Comparison of ENCODE assay signal across 8 cellular contexts in genomic region chr5:74201334-74202081, GRCh38.
A peak's percentile ranks its signal among the peaks of the same experiment; 100 is the strongest.
DNase-seq lines count a peak whose midpoint lies in the region; TF ChIP-seq lines count a peak whose summit lies in the region.

No MANE protein-coding gene starts in this region.

- WGBS in lower leg skin, 2 donors: 41 to 51% methylated on average over 8 of the region's 8 CpGs

- intact Hi-C loops in lower leg skin (cut with DNase I; ENCODE audit: low total_unique reads): no loop called here

- in situ Hi-C loops in GM13976 (cut with MboI; ENCODE audit: low sequenced_read_pairs, unreplicated experiment): no loop called here

- no peak overlapping the region for H3K4me3 ChIP-seq in lower leg skin (ENCODE audit: low read depth, poor library complexity, severe bottlenecking)

- TF ChIP-seq CTCF in GM13976 (IDR thresholded peaks at IDR 0.05; ENCODE audit: borderline replicate concordance, control extremely low read depth, extremely low read depth, insufficient read depth, missing control alignments) (no peak), lower leg skin (IDR thresholded peaks at IDR 0.05) (no peak)

- no peak for TF ChIP-seq POLR2A in lower leg skin (IDR thresholded peaks at IDR 0.05)

- peak; percentile 25 for DNase-seq in GM13976 (ENCODE audit: low spot score)
- peak; percentile 75 for DNase-seq in H4 (ENCODE audit: low spot score)
- DNase-seq in LoVo (ENCODE audit: low spot score): peak; percentile 37
- peak; percentile 77 for DNase-seq in astrocyte of the hippocampus (ENCODE audit: low read depth, low spot score)
- peak; percentile 72 for DNase-seq in renal cortical epithelial cell (ENCODE audit: low read depth)
- no peak for DNase-seq in lower leg skin (ENCODE audit: low spot score in 2 of 2)
- DNase-seq in amniotic stem cell (lab: John Stamatoyannopoulos, UW): no peak
- DNase-seq in AG08396 (ENCODE audit: low spot score): no peak

Comparison
In these comparisons a context has a peak if more than half of its experiments do, and no peak if none do; other contexts are left out.
1. DNase-seq: peak in GM13976 (single experiment), H4 (single experiment), LoVo (single experiment), astrocyte of the hippocampus (single experiment) and renal cortical epithelial cell (single experiment); none in lower leg skin (0 of 2), amniotic stem cell (single experiment) and AG08396 (single experiment).